14 cellular contexts compared by ENCODE assay signal in genomic region chr21:15422761-15423160, GRCh38.
A peak's percentile ranks its signal among the peaks of the same experiment; 100 is the strongest.
DNase-seq lines count a peak whose midpoint lies in the region; ATAC-seq, FAIRE-seq and TF ChIP-seq lines count a peak whose summit lies in the region.
"Had no signal": no experiment of that assay in that cellular context is flagged by ENCODE, and none has a peak within 500 bp of the region (broad histone marks: within the 10 kb centered on the region; RNA-seq: fewer than 3 reads in every experiment).

No MANE protein-coding gene starts in this region.

- H3K27me3 ChIP-seq in keratinocyte (ENCODE audit: control insufficient read depth, extremely low read depth, insufficient read depth, low read length): no peaks in the 10 kb centered on the region
- no peaks in the 10 kb centered on the region for H3K27me3 ChIP-seq in tibial artery
- H3K27me3 ChIP-seq: neutrophil, stomach had no signal

- H3K9me3 Mint-ChIP-seq in activated naive CD8-positive, alpha-beta T cell treated with anti-CD3 and anti-CD28 coated beads for 36 hours: no peaks in the 10 kb centered on the region

- no peak overlapping the region for H3K4me3 Mint-ChIP-seq in activated naive CD8-positive, alpha-beta T cell treated with anti-CD3 and anti-CD28 coated beads for 36 hours

- no peaks in the 10 kb centered on the region for H3K9me1 ChIP-seq in keratinocyte (ENCODE audit: control insufficient read depth, extremely low read depth, insufficient read depth, low read length)

- H2AFZ ChIP-seq in keratinocyte (ENCODE audit: control insufficient read depth, low read length): peak overlapping the region; percentile 57

- H3K36me3 ChIP-seq in keratinocyte (ENCODE audit: control insufficient read depth in 2 of 2, extremely low read depth in 1 of 2, insufficient read depth in 2 of 2, low read length in 2 of 2) (no peaks in the 10 kb centered on the region), tibial artery (no peaks in the 10 kb centered on the region)
- H3K36me3 ChIP-seq: neutrophil, stomach had no signal

- intact Hi-C loops in tibial artery (cut with DNase I; ENCODE audit: low total_unique reads): no loop called here

- dilution Hi-C loops in keratinocyte (cut with MboI; ENCODE audit: extremely low pct_ligation_motif_present, low sequenced_read_pairs): no loop called here

- no peaks in the 10 kb centered on the region for H3K79me2 ChIP-seq in keratinocyte (ENCODE audit: control insufficient read depth, insufficient read depth, low read length)

- H4K20me1 ChIP-seq in keratinocyte (ENCODE audit: control insufficient read depth, extremely low read depth, insufficient read depth, low read length): no peaks in the 10 kb centered on the region

- peaks cover 4% of the 10 kb centered on the region for H3K36me3 Mint-ChIP-seq in activated naive CD8-positive, alpha-beta T cell treated with anti-CD3 and anti-CD28 coated beads for 36 hours

- no peak for ATAC-seq in GM19324 (IDR thresholded peaks at IDR 0.05; ENCODE audit: low FRiP score, unreplicated experiment)

- FAIRE-seq in keratinocyte (lab: Jason Lieb, UNC): peak; percentile 95

- H3K27ac ChIP-seq in keratinocyte (ENCODE audit: control insufficient read depth, insufficient read depth, low read length): peak overlapping the region; percentile 94
- H3K27ac ChIP-seq in tibial artery: no peak overlapping the region
- H3K27ac ChIP-seq: neutrophil, stomach had no signal

- DNase-seq in A172 (ENCODE audit: low spot score): peak; percentile 65
- peak; percentile 42 for DNase-seq in H4 (ENCODE audit: low spot score)
- DNase-seq in activated naive CD8-positive, alpha-beta T cell treated with anti-CD3 and anti-CD28 coated beads for 36 hours: no peak
- peak; percentile 83 for DNase-seq in keratinocyte (ENCODE audit: low read depth, low spot score)
- DNase-seq in HT-29 (ENCODE audit: low spot score): no peak
- no peak for DNase-seq in tibial artery
- no peak for DNase-seq in foreskin fibroblast
- DNase-seq: activated CD4-positive, CD25-positive, alpha-beta regulatory T cell treated with anti-CD3 and anti-CD28 coated beads, Interleukin-2, amount 50 U/mL, for 72 hours; amygdala; NCI-H446; SHP77; stomach had no signal

- H3K27me3 Mint-ChIP-seq in activated naive CD8-positive, alpha-beta T cell treated with anti-CD3 and anti-CD28 coated beads for 36 hours: no peaks in the 10 kb centered on the region

- peaks cover 39% of the 10 kb centered on the region for H3K4me1 Mint-ChIP-seq in activated naive CD8-positive, alpha-beta T cell treated with anti-CD3 and anti-CD28 coated beads for 36 hours

- peaks cover 24% of the 10 kb centered on the region for H3K4me1 ChIP-seq in keratinocyte (ENCODE audit: control insufficient read depth, extremely low read depth, insufficient read depth, low read length)
- no peaks in the 10 kb centered on the region for H3K4me1 ChIP-seq in tibial artery
- H3K4me1 ChIP-seq: stomach had no signal

- H3K4me2 ChIP-seq in keratinocyte (ENCODE audit: control insufficient read depth, extremely low read depth, insufficient read depth, low read depth, low read length): peak overlapping the region; percentile 69

- H3K9ac ChIP-seq in keratinocyte (ENCODE audit: control insufficient read depth, extremely low read depth, insufficient read depth, low read length): peak overlapping the region; percentile 65

- no peak overlapping the region for H3K4me3 ChIP-seq in keratinocyte (ENCODE audit: control insufficient read depth in 2 of 3, extremely low read depth in 1 of 3, insufficient read depth in 2 of 3, low read depth in 1 of 3, low read length in 3 of 3)
- no peak overlapping the region for H3K4me3 ChIP-seq in tibial artery
- no peak overlapping the region for H3K4me3 ChIP-seq in foreskin fibroblast (ENCODE audit: low read depth in 1 of 2, low read length in 2 of 2)
- H3K4me3 ChIP-seq: stomach had no signal

- H3K9me3 ChIP-seq in keratinocyte (ENCODE audit: control insufficient read depth, low read depth, low read length) (no peaks in the 10 kb centered on the region), tibial artery (no peaks in the 10 kb centered on the region)
- H3K9me3 ChIP-seq: neutrophil, stomach had no signal

- TF ChIP-seq CTCF in keratinocyte (optimal IDR thresholded peaks at IDR 0.05 in 1 of 3, IDR thresholded peaks at IDR 0.05 in 1 of 3, conservative IDR thresholded peaks at IDR 0.05 in 1 of 3; ENCODE audit: extremely low read depth in 1 of 3, insufficient read depth in 2 of 3, low read length in 3 of 3): no peak
- no peak for TF ChIP-seq CTCF in tibial artery (IDR thresholded peaks at IDR 0.05)
- TF ChIP-seq CTCF in foreskin fibroblast (IDR thresholded peaks at IDR 0.05; ENCODE audit: low read depth, low read length): no peak

- H3K27ac Mint-ChIP-seq in activated naive CD8-positive, alpha-beta T cell treated with anti-CD3 and anti-CD28 coated beads for 36 hours: peak overlapping the region; percentile 65

Comparison
In these comparisons a context has a peak if more than half of its experiments do, and no peak if none do; other contexts are left out.
1. DNase-seq: peak in A172 (single experiment), H4 (single experiment) and keratinocyte (single experiment); none in activated naive CD8-positive, alpha-beta T cell treated with anti-CD3 and anti-CD28 coated beads for 36 hours (single experiment), HT-29 (single experiment), tibial artery (0 of 2) and foreskin fibroblast (0 of 2).